8 cellular contexts compared by ENCODE assay signal in the genomic region with DNA sequence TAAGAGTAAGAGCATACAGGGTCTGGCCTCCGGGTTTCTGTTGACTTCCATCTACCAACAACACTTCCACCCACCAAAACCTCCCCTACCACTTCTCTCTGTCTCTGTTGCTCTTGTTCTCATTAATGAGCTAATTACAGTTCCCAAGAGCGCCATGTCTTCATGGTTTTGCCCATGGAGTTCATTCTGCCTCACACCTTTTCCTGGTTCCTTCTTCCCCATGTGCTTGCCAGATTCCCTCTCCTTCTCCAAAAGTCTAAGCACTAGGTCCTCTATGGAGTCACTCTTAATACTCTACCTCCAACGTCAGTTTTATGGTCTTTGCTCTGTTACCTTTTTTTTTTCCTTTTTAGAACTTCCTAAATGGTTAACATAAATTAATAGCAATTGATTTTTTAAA.
DNase-seq lines count a peak whose midpoint lies in the region; ATAC-seq, FAIRE-seq and TF ChIP-seq lines count a peak whose summit lies in the region.
"Had no signal": no experiment of that assay in that cellular context is flagged by ENCODE, and none has a peak within 500 bp of the region (broad histone marks: within the 10 kb centered on the region; RNA-seq: fewer than 3 reads in every experiment).

No MANE protein-coding gene starts in this region.

- no peak for TF ChIP-seq EP300 in K562 (IDR thresholded peaks at IDR 0.05; ENCODE audit: low read length)
- no peak for TF ChIP-seq EP300 in transverse colon (IDR thresholded peaks at IDR 0.05; ENCODE audit: low read depth)

- POLR2A ChIA-PET in HCT116 (lab: Charles Lee) = interaction anchor here (1.0 kb wide), 1 partner anchor 93 kb away, joined by 3 read pairs; a partner anchor contains a TSS
- POLR2A ChIA-PET in K562 (lab: Yijun Ruan, JAX) = interaction anchor here (0.6 to 1.2 kb wide), 2 partner anchors 49 to 151 kb away, joined by 3 read pairs; no protein-coding TSS in a partner anchor

- intact Hi-C loops in HCT116 (cut with micrococcal nuclease) = loop anchor here (10.0 kb wide), 2 partner anchors 891 to 971 kb away; no protein-coding TSS in a partner anchor
- intact Hi-C loops in K562 (cut with micrococcal nuclease) = no loop called here
- intact Hi-C loops in kidney (cut with DNase I) = loop anchor here (10.0 kb wide), 2 partner anchors 91 to 121 kb away; a partner anchor contains a TSS
- intact Hi-C loops in transverse colon (cut with DNase I; ENCODE audit: low total_unique reads) = loop anchor here (10.0 kb wide), 1 partner anchor 211 kb away; a partner anchor contains a TSS

- no peak for TF ChIP-seq CTCF in HCT116 (IDR thresholded peaks at IDR 0.05 in 2 of 3, conservative IDR thresholded peaks at IDR 0.05 in 1 of 3; ENCODE audit: borderline replicate concordance in 1 of 3, insufficient read depth in 1 of 3, low read depth in 2 of 3, low read length in 2 of 3)
- TF ChIP-seq CTCF in K562 (IDR thresholded peaks at IDR 0.05 in 2 of 3, conservative IDR thresholded peaks at IDR 0.05 in 1 of 3; ENCODE audit: insufficient read depth in 2 of 3, low read depth in 1 of 3, low read length in 3 of 3) = no peak
- TF ChIP-seq CTCF in kidney (IDR thresholded peaks at IDR 0.05; ENCODE audit: borderline replicate concordance, extremely low read depth, insufficient read depth) = no peak
- TF ChIP-seq CTCF in transverse colon (IDR thresholded peaks at IDR 0.05) = no peak

- no peak for ATAC-seq in HCT116
- peak; percentile 64 for ATAC-seq in K562
- ATAC-seq in HG02852 (IDR thresholded peaks at IDR 0.05; ENCODE audit: unreplicated experiment) = no peak

- H3K4me3 ChIP-seq in HCT116 (replicated peaks in 1 of 2; ENCODE audit: low read depth in 1 of 2, low read length in 2 of 2) = no peak overlapping the region
- no peak overlapping the region for H3K4me3 ChIP-seq in K562
- H3K4me3 ChIP-seq in kidney (ENCODE audit: low read length in 2 of 2) = no peak overlapping the region
- H3K4me3 ChIP-seq in transverse colon = no peak overlapping the region

- no peak for DNase-seq in HCT116 (ENCODE audit: low read depth, low spot score)
- peak in 1 of 4 experiments; percentile 15 for DNase-seq in K562 (ENCODE audit: extremely low read depth in 1 of 4, low spot score in 3 of 4)
- DNase-seq in kidney = no peak
- no peak for DNase-seq in transverse colon
- DNase-seq in NCI-H446 (lab: John Stamatoyannopoulos, UW) = no peak
- DNase-seq in GM19238 (ENCODE audit: insufficient read length, low spot score) = no peak
- DNase-seq: SIG-M5 had no signal

- H3K4me1 ChIP-seq in HCT116 (ENCODE audit: control insufficient read depth in 1 of 2, insufficient read depth in 2 of 2, low read length in 2 of 2) (no peaks in the 10 kb centered on the region), K562 (replicated peaks in 1 of 2; ENCODE audit: control insufficient read depth in 2 of 2, insufficient read depth in 2 of 2, low read length in 2 of 2) (peaks cover 3 to 10% of the 10 kb centered on the region in 2 experiments; a peak in 3 of 5 replicates), kidney (ENCODE audit: control insufficient read depth in 1 of 2, insufficient read depth in 1 of 2, low read depth in 1 of 2, low read length in 2 of 2) (no peaks in the 10 kb centered on the region), transverse colon (peaks cover 0 to 18% (median 6%) of the 10 kb centered on the region in 4 donors)

- FAIRE-seq in K562 (lab: Jason Lieb, UNC) (no peak), kidney (lab: Jason Lieb, UNC) (peak; percentile 21)

- H3K27ac ChIP-seq in HCT116 (ENCODE audit: low read depth, low read length) = no peak overlapping the region
- no peak overlapping the region; the same call in 2 of the 3 replicates for H3K27ac ChIP-seq in K562 (ENCODE audit: extremely low read depth, low read depth, low read length)
- no peak overlapping the region for H3K27ac ChIP-seq in kidney (ENCODE audit: low read depth in 2 of 2, low read length in 2 of 2)
- H3K27ac ChIP-seq in transverse colon = peak overlapping the region; percentile 62 to 76 (median 66)

- RAD21 ChIA-PET in HCT116 (lab: Charles Lee; ENCODE audit: low non-redundant PET in 1 of 2, low total read pairs in 2 of 2, uncharacterized antibody in 2 of 2, unreplicated experiment in 2 of 2) = interaction anchor here (1.0 to 1.2 kb wide), 4 partner anchors 92 to 214 kb away, joined by 3 to 4 read pairs (median 3); a partner anchor contains a TSS

- no peaks in the 10 kb centered on the region for H3K9me2 ChIP-seq in HCT116 (ENCODE audit: insufficient read depth)

- TF ChIP-seq RAD21 in HCT116 (IDR thresholded peaks at IDR 0.05; ENCODE audit: low read depth) (no peak), K562 (CRISPR knock-in tag; conservative IDR thresholded peaks at IDR 0.05 in 1 of 2, IDR thresholded peaks at IDR 0.05 in 1 of 2) (no peak)

- BruUV-seq in HCT116 (replicated peaks; lab: Mats Ljungman, UMichigan) (no TSS peak), K562 (replicated peaks; lab: Mats Ljungman, UMichigan) (no TSS peak)

- H3K9me3 ChIP-seq in HCT116 (ENCODE audit: control insufficient read depth in 1 of 2, insufficient read depth in 1 of 2, low read depth in 1 of 2, low read length in 2 of 2) = no peaks in the 10 kb centered on the region
- H3K9me3 ChIP-seq in K562 (replicated peaks; ENCODE audit: control insufficient read depth, insufficient read depth, low read depth, low read length) = no peaks in the 10 kb centered on the region
- no peaks in the 10 kb centered on the region for H3K9me3 ChIP-seq in kidney (ENCODE audit: control insufficient read depth in 1 of 2, low read length in 2 of 2)
- H3K9me3 ChIP-seq in transverse colon = no peaks in the 10 kb centered on the region

- H3K27me3 ChIP-seq in HCT116 (ENCODE audit: insufficient read depth, low read length) (no peaks in the 10 kb centered on the region), K562 (ENCODE audit: control insufficient read depth in 2 of 2, insufficient read depth in 2 of 2, low read length in 2 of 2) (no peaks in the 10 kb centered on the region), transverse colon (no peaks in the 10 kb centered on the region)

- H3K4me2 ChIP-seq in HCT116 (ENCODE audit: low read length) = no peak overlapping the region
- H3K4me2 ChIP-seq in K562 (ENCODE audit: insufficient read depth, low read length) = no peak overlapping the region

- no peak overlapping the region for H3K9ac ChIP-seq in HCT116 (ENCODE audit: low read length)
- no peak overlapping the region for H3K9ac ChIP-seq in K562 (ENCODE audit: insufficient read depth in 1 of 2, low read depth in 2 of 2, low read length in 2 of 2)
- no peak overlapping the region for H3K9ac ChIP-seq in kidney (ENCODE audit: low read length in 2 of 2)

- H3K9me1 ChIP-seq in K562 (ENCODE audit: control insufficient read depth, insufficient read depth, low read length) = no peaks in the 10 kb centered on the region

- no peaks in the 10 kb centered on the region for H3K36me3 ChIP-seq in HCT116 (ENCODE audit: control insufficient read depth in 1 of 2, insufficient read depth in 2 of 2, low read length in 2 of 2)
- H3K36me3 ChIP-seq in K562 (ENCODE audit: control insufficient read depth, insufficient read depth, low read length) = peaks cover 6% of the 10 kb centered on the region; the same call in 1 of the 3 replicates
- no peaks in the 10 kb centered on the region for H3K36me3 ChIP-seq in kidney (ENCODE audit: control insufficient read depth in 1 of 2, insufficient read depth in 2 of 2, low read length in 2 of 2)
- H3K36me3 ChIP-seq in transverse colon = no peaks in the 10 kb centered on the region

- H4K20me1 ChIP-seq in HCT116 (ENCODE audit: insufficient read depth) = no peaks in the 10 kb centered on the region
- no peaks in the 10 kb centered on the region for H4K20me1 ChIP-seq in K562 (replicated peaks; ENCODE audit: control insufficient read depth, insufficient read depth, low read length)

- TF ChIP-seq POLR2A in HCT116 (IDR thresholded peaks at IDR 0.05; ENCODE audit: borderline replicate concordance, extremely low read depth, insufficient read depth, insufficient read length) (no peak), K562 (conservative IDR thresholded peaks at IDR 0.05) (no peak), transverse colon (IDR thresholded peaks at IDR 0.05) (no peak)

- 60% methylated on average over 3 of the region's 3 CpGs for WGBS in K562 (ENCODE audit: insufficient coverage, low coverage, missing lambda C conversion rate)
- 54 to 57% methylated on average over 2 to 3 of the region's 3 CpGs for WGBS in transverse colon (ENCODE audit: low coverage in 1 of 2), 2 donors

- CTCF ChIA-PET in HCT116 (lab: Charles Lee) = interaction anchor here (1.0 to 4.1 kb wide), 13 partner anchors 11 to 322 kb away, joined by 3 to 73 read pairs (median 6); a partner anchor contains a TSS
- CTCF ChIA-PET in K562 (lab: Yijun Ruan, JAX; ENCODE audit: low intra/inter-chr PET ratio) = interaction anchor here (0.6 to 3.8 kb wide), 6 partner anchors 94 to 215 kb away, joined by 3 to 73 read pairs (median 8); a partner anchor contains a TSS

- H2AFZ ChIP-seq in HCT116 (ENCODE audit: low read depth, low read length, poor library complexity, severe bottlenecking) (no peak overlapping the region), K562 (ENCODE audit: low read depth, low read length) (no peak overlapping the region)

- in situ Hi-C loops in K562 (cut with MboI) (loop anchor here (10.0 kb wide), 2 partner anchors 91 to 121 kb away; a partner anchor contains a TSS), transverse colon (cut with MboI; ENCODE audit: low pct_ligation_motif_present in 1 of 4, low pct_unique_long_range_greater_than_20kb in 1 of 4, low sequenced_read_pairs in 3 of 4) (loop anchor here (10.0 to 25.0 kb wide), 3 partner anchors 91 to 128 kb away; a partner anchor contains a TSS)

- H3K79me2 ChIP-seq in HCT116 (ENCODE audit: insufficient read depth, low read length) (no peaks in the 10 kb centered on the region), K562 (ENCODE audit: control insufficient read depth, insufficient read depth, low read length) (peaks cover 13% of the 10 kb centered on the region; the same call in 2 of the 3 replicates)

TF ChIP-seq in HCT116, 20 proteins besides CTCF, POLR2A, EP300 and RAD21 (continues in another document):
- TF ChIP-seq, protein P1, sequence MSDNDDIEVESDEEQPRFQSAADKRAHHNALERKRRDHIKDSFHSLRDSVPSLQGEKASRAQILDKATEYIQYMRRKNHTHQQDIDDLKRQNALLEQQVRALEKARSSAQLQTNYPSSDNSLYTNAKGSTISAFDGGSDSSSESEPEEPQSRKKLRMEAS (IDR thresholded peaks at IDR 0.05) = 0 out of 2 replicates have a peak, but pooled peaks have one; percentile 19
- no peak for TF ChIP-seq ZNF274 (IDR thresholded peaks at IDR 0.05; ENCODE audit: low read depth, low read length)

Comparison
In these comparisons a context has a peak if more than half of its experiments do, and no peak if none do; other contexts are left out.
1. H3K27ac ChIP-seq: peak in transverse colon (4 of 4); none in HCT116 (single experiment), K562 (single experiment) and kidney (0 of 2).